Comparison of ENCODE assay signal across 17 cellular contexts in genomic region chr5:16596541-16596940, GRCh38. TPM values are rescaled to one million over a fixed set of nuclear protein-coding genes. Genes with fewer than 3 reads are reported as not detected.
DNase-seq lines count a peak whose midpoint lies in the region; ATAC-seq and FAIRE-seq lines count a peak whose summit lies in the region.
"Had no signal": no experiment of that assay in that cellular context is flagged by ENCODE, and none has a peak within 500 bp of the region (broad histone marks: within the 10 kb centered on the region; RNA-seq: fewer than 3 reads in every experiment).

No MANE protein-coding gene starts in this region.

- intact Hi-C loops in sciatic nerve (cut with DNase I): no loop called here

- FAIRE-seq in HTR-8/SVneo (lab: Jason Lieb, UNC): no peak

- DNase-seq in NCI-H1417 (lab: John Stamatoyannopoulos, UW) (peak in 2 of 3 experiments; percentile 41 to 72), NCI-H1417 treated with DMSO at 0.1 percent for 48 hours (lab: John Stamatoyannopoulos, UW) (no peak), NCI-H345 treated with DMSO at 0.1 percent for 48 hours (lab: John Stamatoyannopoulos, UW; ENCODE audit: unreplicated experiment) (peak; percentile 48), fibroblast of peridontal ligament (ENCODE audit: extremely low read depth) (peak; percentile 60), stromal cell of bone marrow (ENCODE audit: low read depth) (peak; percentile 54), sciatic nerve (ENCODE audit: low spot score) (no peak), HTR-8/SVneo (ENCODE audit: insufficient read length, low spot score) (no peak)
- DNase-seq: 8988T; adrenal gland; Calu3; effector CD4-positive, alpha-beta T cell; kidney glomerular epithelial cell; NCI-H2171; testis had no signal

- no peak for ATAC-seq in HG02588 (IDR thresholded peaks at IDR 0.05; ENCODE audit: unreplicated experiment)
- ATAC-seq in sciatic nerve: no peak
- ATAC-seq: natural killer cell treated with Interleukin-12 subunit alpha and Interleukin-12 subunit beta and Interleukin-15 and Interleukin-18, amount 100 ng/mL, for 72 hours; WTC11 had no signal

RNA-seq across cellular contexts. Expression of gene RETREG1, which starts 20.3 kb away (rescaled TPM):
- 37.4 TPM for total RNA-seq in sciatic nerve

Comparison
In these comparisons a context has a peak if more than half of its experiments do, and no peak if none do; other contexts are left out.
1. DNase-seq: peak in NCI-H1417 (2 of 3), NCI-H345 treated with DMSO at 0.1 percent for 48 hours (single experiment), fibroblast of peridontal ligament (single experiment) and stromal cell of bone marrow (single experiment); none in NCI-H1417 treated with DMSO at 0.1 percent for 48 hours (single experiment), sciatic nerve (single experiment) and HTR-8/SVneo (single experiment).